Comparison of ENCODE assay signal across 2 cellular contexts in genomic region chr2:71880287-71880686, GRCh38.
TF ChIP-seq lines count a peak whose summit lies in the region.

No MANE protein-coding gene starts in this region.

TF ChIP-seq in HepG2, 621 proteins besides CTCF, POLR2A, EP300 and RAD21:
- TF ChIP-seq, protein P1, sequence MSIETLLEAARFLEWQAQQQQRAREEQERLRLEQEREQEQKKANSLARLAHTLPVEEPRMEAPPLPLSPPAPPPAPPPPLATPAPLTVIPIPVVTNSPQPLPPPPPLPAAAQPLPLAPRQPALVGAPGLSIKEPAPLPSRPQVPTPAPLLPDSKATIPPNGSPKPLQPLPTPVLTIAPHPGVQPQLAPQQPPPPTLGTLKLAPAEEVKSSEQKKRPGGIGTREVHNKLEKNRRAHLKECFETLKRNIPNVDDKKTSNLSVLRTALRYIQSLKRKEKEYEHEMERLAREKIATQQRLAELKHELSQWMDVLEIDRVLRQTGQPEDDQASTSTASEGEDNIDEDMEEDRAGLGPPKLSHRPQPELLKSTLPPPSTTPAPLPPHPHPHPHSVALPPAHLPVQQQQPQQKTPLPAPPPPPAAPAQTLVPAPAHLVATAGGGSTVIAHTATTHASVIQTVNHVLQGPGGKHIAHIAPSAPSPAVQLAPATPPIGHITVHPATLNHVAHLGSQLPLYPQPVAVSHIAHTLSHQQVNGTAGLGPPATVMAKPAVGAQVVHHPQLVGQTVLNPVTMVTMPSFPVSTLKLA (IDR thresholded peaks at IDR 0.05), result peak; percentile 85
- no peak for TF ChIP-seq LCORL (IDR thresholded peaks at IDR 0.05)
- TF ChIP-seq LCORL (CRISPR knock-in tag; IDR thresholded peaks at IDR 0.05), result no peak

TF ChIP-seq in K562, 482 proteins besides CTCF, POLR2A, EP300 and RAD21 (continued from another document):
- TF ChIP-seq, protein P2, sequence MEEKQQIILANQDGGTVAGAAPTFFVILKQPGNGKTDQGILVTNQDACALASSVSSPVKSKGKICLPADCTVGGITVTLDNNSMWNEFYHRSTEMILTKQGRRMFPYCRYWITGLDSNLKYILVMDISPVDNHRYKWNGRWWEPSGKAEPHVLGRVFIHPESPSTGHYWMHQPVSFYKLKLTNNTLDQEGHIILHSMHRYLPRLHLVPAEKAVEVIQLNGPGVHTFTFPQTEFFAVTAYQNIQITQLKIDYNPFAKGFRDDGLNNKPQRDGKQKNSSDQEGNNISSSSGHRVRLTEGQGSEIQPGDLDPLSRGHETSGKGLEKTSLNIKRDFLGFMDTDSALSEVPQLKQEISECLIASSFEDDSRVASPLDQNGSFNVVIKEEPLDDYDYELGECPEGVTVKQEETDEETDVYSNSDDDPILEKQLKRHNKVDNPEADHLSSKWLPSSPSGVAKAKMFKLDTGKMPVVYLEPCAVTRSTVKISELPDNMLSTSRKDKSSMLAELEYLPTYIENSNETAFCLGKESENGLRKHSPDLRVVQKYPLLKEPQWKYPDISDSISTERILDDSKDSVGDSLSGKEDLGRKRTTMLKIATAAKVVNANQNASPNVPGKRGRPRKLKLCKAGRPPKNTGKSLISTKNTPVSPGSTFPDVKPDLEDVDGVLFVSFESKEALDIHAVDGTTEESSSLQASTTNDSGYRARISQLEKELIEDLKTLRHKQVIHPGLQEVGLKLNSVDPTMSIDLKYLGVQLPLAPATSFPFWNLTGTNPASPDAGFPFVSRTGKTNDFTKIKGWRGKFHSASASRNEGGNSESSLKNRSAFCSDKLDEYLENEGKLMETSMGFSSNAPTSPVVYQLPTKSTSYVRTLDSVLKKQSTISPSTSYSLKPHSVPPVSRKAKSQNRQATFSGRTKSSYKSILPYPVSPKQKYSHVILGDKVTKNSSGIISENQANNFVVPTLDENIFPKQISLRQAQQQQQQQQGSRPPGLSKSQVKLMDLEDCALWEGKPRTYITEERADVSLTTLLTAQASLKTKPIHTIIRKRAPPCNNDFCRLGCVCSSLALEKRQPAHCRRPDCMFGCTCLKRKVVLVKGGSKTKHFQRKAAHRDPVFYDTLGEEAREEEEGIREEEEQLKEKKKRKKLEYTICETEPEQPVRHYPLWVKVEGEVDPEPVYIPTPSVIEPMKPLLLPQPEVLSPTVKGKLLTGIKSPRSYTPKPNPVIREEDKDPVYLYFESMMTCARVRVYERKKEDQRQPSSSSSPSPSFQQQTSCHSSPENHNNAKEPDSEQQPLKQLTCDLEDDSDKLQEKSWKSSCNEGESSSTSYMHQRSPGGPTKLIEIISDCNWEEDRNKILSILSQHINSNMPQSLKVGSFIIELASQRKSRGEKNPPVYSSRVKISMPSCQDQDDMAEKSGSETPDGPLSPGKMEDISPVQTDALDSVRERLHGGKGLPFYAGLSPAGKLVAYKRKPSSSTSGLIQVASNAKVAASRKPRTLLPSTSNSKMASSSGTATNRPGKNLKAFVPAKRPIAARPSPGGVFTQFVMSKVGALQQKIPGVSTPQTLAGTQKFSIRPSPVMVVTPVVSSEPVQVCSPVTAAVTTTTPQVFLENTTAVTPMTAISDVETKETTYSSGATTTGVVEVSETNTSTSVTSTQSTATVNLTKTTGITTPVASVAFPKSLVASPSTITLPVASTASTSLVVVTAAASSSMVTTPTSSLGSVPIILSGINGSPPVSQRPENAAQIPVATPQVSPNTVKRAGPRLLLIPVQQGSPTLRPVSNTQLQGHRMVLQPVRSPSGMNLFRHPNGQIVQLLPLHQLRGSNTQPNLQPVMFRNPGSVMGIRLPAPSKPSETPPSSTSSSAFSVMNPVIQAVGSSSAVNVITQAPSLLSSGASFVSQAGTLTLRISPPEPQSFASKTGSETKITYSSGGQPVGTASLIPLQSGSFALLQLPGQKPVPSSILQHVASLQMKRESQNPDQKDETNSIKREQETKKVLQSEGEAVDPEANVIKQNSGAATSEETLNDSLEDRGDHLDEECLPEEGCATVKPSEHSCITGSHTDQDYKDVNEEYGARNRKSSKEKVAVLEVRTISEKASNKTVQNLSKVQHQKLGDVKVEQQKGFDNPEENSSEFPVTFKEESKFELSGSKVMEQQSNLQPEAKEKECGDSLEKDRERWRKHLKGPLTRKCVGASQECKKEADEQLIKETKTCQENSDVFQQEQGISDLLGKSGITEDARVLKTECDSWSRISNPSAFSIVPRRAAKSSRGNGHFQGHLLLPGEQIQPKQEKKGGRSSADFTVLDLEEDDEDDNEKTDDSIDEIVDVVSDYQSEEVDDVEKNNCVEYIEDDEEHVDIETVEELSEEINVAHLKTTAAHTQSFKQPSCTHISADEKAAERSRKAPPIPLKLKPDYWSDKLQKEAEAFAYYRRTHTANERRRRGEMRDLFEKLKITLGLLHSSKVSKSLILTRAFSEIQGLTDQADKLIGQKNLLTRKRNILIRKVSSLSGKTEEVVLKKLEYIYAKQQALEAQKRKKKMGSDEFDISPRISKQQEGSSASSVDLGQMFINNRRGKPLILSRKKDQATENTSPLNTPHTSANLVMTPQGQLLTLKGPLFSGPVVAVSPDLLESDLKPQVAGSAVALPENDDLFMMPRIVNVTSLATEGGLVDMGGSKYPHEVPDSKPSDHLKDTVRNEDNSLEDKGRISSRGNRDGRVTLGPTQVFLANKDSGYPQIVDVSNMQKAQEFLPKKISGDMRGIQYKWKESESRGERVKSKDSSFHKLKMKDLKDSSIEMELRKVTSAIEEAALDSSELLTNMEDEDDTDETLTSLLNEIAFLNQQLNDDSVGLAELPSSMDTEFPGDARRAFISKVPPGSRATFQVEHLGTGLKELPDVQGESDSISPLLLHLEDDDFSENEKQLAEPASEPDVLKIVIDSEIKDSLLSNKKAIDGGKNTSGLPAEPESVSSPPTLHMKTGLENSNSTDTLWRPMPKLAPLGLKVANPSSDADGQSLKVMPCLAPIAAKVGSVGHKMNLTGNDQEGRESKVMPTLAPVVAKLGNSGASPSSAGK (IDR thresholded peaks at IDR 0.05), result peak; percentile 33; the same call in 1 of the 2 replicates
- no peak for TF ChIP-seq SREBF1 (IDR thresholded peaks at IDR 0.05; ENCODE audit: borderline replicate concordance, low read depth, low read length)
TF ChIP-seq in K562: peak in this region for 1.
